ENCODE assay signal across 1 cellular context in genomic region chr10:70761031-70761601, GRCh38.
TF ChIP-seq lines count a peak whose summit lies in the region.

No MANE protein-coding gene starts in this region.

TF ChIP-seq in HEK293, 187 proteins besides CTCF, POLR2A, EP300 and RAD21 (continued from another document):
- no peak for TF ChIP-seq TSHZ1 (tag by site-specific recombination; IDR thresholded peaks at IDR 0.05; ENCODE audit: borderline replicate concordance)
